2 cellular contexts compared by ENCODE assay signal in genomic region chr14:102141797-102142196, GRCh38.
TF ChIP-seq lines count a peak whose summit lies in the region.

No MANE protein-coding gene starts in this region.

TF ChIP-seq in A549, 52 proteins besides CTCF, POLR2A, EP300 and RAD21 (continued from another document):
- TF ChIP-seq JUN (IDR thresholded peaks at IDR 0.05), result no peak
- TF ChIP-seq ZFP36 (IDR thresholded peaks at IDR 0.05; ENCODE audit: borderline replicate concordance, partially characterized antibody), result no peak
- TF ChIP-seq ZNF302 (CRISPR knock-in tag; IDR thresholded peaks at IDR 0.05), result no peak
- no peak for TF ChIP-seq E2F6 (IDR thresholded peaks at IDR 0.05; ENCODE audit: borderline replicate concordance, low read depth)
- no peak for TF ChIP-seq RCOR1 (IDR thresholded peaks at IDR 0.05; ENCODE audit: low read depth, low read length)
- TF ChIP-seq CBX8 (IDR thresholded peaks at IDR 0.05), result no peak
TF ChIP-seq in A549: peak in this region for 0.

TF ChIP-seq in SK-N-SH, 30 proteins besides CTCF, POLR2A, EP300 and RAD21 (continued from another document):
- TF ChIP-seq USF1 (IDR thresholded peaks at IDR 0.05; ENCODE audit: borderline replicate concordance, low read depth), result no peak
- no peak for TF ChIP-seq FOXJ3 (CRISPR knock-in tag; IDR thresholded peaks at IDR 0.05)
